15 cellular contexts compared by ENCODE assay signal in the genomic region with DNA sequence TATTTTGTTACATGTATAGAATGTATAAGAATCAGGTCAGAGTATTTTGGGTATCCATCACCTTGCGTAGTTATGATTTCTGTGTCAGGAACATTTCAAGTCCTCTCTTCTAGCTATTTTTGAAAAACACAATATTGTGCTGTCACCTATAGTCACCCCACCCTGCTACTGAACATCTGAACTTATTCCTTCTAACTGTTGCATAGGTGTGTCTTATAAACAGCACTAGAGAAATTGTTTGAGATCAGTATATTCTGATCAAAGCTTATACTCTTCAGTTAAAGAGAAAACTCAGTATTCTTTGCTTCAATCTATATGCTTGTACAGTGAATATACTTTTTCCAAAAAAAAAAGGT.
DNase-seq lines count a peak whose midpoint lies in the region; ATAC-seq and TF ChIP-seq lines count a peak whose summit lies in the region.
"Had no signal": no experiment of that assay in that cellular context is flagged by ENCODE, and none has a peak within 500 bp of the region (broad histone marks: within the 10 kb centered on the region; RNA-seq: fewer than 3 reads in every experiment).

No MANE protein-coding gene starts in this region.

- peaks cover 11% of the 10 kb centered on the region for H3K9me3 ChIP-seq in endodermal cell (ENCODE audit: control insufficient read depth, low read length)
- H3K9me3 ChIP-seq: testis had no signal

- ATAC-seq in activated B cell treated with CpG ODN at 0.5 μM for 24 hours (ENCODE audit: low read depth) = peak; percentile 8
- ATAC-seq in memory B cell (ENCODE audit: low read depth) = peak; percentile 69

- CTCF ChIA-PET in activated B cell treated with CpG ODN at 0.5 μM for 24 hours (lab: Charles Lee) = interaction anchor here (0.6 to 1.4 kb wide), 2 partner anchors 38 to 125 kb away, joined by 3 to 5 read pairs; no protein-coding TSS in a partner anchor

- no peak overlapping the region for H3K9ac ChIP-seq in endodermal cell (ENCODE audit: extremely low read depth, low read length, poor library complexity, severe bottlenecking)
- H3K9ac ChIP-seq: parathyroid adenoma had no signal

- peak overlapping the region; percentile 33 for H3K4me3 Mint-ChIP-seq in activated naive CD4-positive, alpha-beta T cell treated with anti-CD3 and anti-CD28 coated beads, Interleukin-2, amount 50 U/mL, for 24 hours
- H3K4me3 Mint-ChIP-seq in activated B cell treated with CpG ODN at 0.5 μM for 24 hours (peak overlapping the region; percentile 62), memory B cell (no peak overlapping the region), endodermal cell (no peak overlapping the region)

- H3K36me3 Mint-ChIP-seq in activated naive CD4-positive, alpha-beta T cell treated with anti-CD3 and anti-CD28 coated beads, Interleukin-2, amount 50 U/mL, for 24 hours = peaks cover 15% of the 10 kb centered on the region
- H3K36me3 Mint-ChIP-seq in activated B cell treated with CpG ODN at 0.5 μM for 24 hours (ENCODE audit: low read depth) (peaks cover 25% of the 10 kb centered on the region), memory B cell (peaks cover 19% of the 10 kb centered on the region), endodermal cell (ENCODE audit: low read depth) (peaks cover 24% of the 10 kb centered on the region)

- POLR2A ChIA-PET in activated B cell treated with CpG ODN at 0.5 μM for 24 hours (lab: Charles Lee) = interaction anchor here (0.6 to 1.3 kb wide), 3 partner anchors 34 to 874 kb away, joined by 3 to 6 read pairs (median 4); a partner anchor contains a TSS

- 96% methylated on average over 1 of the region's 1 CpG; no CpG with 5 or more reads in 1 of the 2 experiments for WGBS in endodermal cell (ENCODE audit: insufficient coverage in 1 of 2, insufficient read length in 1 of 2), 2 experiments

- TF ChIP-seq CTCF in activated B cell treated with CpG ODN at 0.5 μM for 24 hours (IDR thresholded peaks at IDR 0.05) (no peak), endodermal cell (conservative IDR thresholded peaks at IDR 0.05) (no peak)

- H3K9me3 Mint-ChIP-seq in activated naive CD4-positive, alpha-beta T cell treated with anti-CD3 and anti-CD28 coated beads, Interleukin-2, amount 50 U/mL, for 24 hours = no peaks in the 10 kb centered on the region
- H3K9me3 Mint-ChIP-seq in activated B cell treated with CpG ODN at 0.5 μM for 24 hours (peaks cover 4% of the 10 kb centered on the region), memory B cell (no peaks in the 10 kb centered on the region), endodermal cell (peaks cover 10% of the 10 kb centered on the region)

- DNase-seq in activated naive CD4-positive, alpha-beta T cell (lab: John Stamatoyannopoulos, UW) = no peak
- DNase-seq in activated B cell treated with CpG ODN at 0.5 μM for 24 hours = no peak
- no peak for DNase-seq in memory B cell (ENCODE audit: low spot score in 2 of 2)
- no peak for DNase-seq in RKO (ENCODE audit: low spot score)
- no peak for DNase-seq in central memory CD4-positive, alpha-beta T cell
- no peak for DNase-seq in islet precursor cell
- DNase-seq in endodermal cell = no peak
- DNase-seq: activated CD8-positive, alpha-beta memory T cell treated with anti-CD3 and anti-CD28 coated beads, Interleukin-2, amount 50 U/mL, for 48 hours; DMS79; NCI-H2107; NCI-H774; spleen; testis had no signal

- no peaks in the 10 kb centered on the region for H3K27me3 Mint-ChIP-seq in activated naive CD4-positive, alpha-beta T cell treated with anti-CD3 and anti-CD28 coated beads, Interleukin-2, amount 50 U/mL, for 24 hours
- no peaks in the 10 kb centered on the region for H3K27me3 Mint-ChIP-seq in activated B cell treated with CpG ODN at 0.5 μM for 24 hours
- H3K27me3 Mint-ChIP-seq in memory B cell = no peaks in the 10 kb centered on the region
- no peaks in the 10 kb centered on the region for H3K27me3 Mint-ChIP-seq in endodermal cell (ENCODE audit: insufficient read depth)

- no peak overlapping the region for H3K4me3 ChIP-seq in endodermal cell (ENCODE audit: low read length)
- H3K4me3 ChIP-seq: spleen, testis had no signal

- H3K27ac Mint-ChIP-seq in activated naive CD4-positive, alpha-beta T cell treated with anti-CD3 and anti-CD28 coated beads, Interleukin-2, amount 50 U/mL, for 24 hours = peak overlapping the region; percentile 90
- H3K27ac Mint-ChIP-seq in activated B cell treated with CpG ODN at 0.5 μM for 24 hours = peak overlapping the region; percentile 86
- peak overlapping the region; percentile 90 for H3K27ac Mint-ChIP-seq in memory B cell
- H3K27ac Mint-ChIP-seq in endodermal cell = no peak overlapping the region

- peaks cover 12% of the 10 kb centered on the region for H3K36me3 ChIP-seq in endodermal cell (ENCODE audit: control insufficient read depth, insufficient read depth, low read length)

- no peaks in the 10 kb centered on the region for H3K27me3 ChIP-seq in endodermal cell (ENCODE audit: control insufficient read depth, insufficient read depth, low read length, poor library complexity, severe bottlenecking)
- H3K27me3 ChIP-seq: spleen, testis had no signal

- no peaks in the 10 kb centered on the region for H3K4me1 ChIP-seq in endodermal cell (ENCODE audit: control insufficient read depth, insufficient read depth, low read length)
- H3K4me1 ChIP-seq: parathyroid adenoma, testis had no signal

- no peak overlapping the region for H3K27ac ChIP-seq in endodermal cell (ENCODE audit: low read depth, low read length)
- H3K27ac ChIP-seq: parathyroid adenoma, testis had no signal

- peaks cover 71% of the 10 kb centered on the region for H3K4me1 Mint-ChIP-seq in activated naive CD4-positive, alpha-beta T cell treated with anti-CD3 and anti-CD28 coated beads, Interleukin-2, amount 50 U/mL, for 24 hours
- H3K4me1 Mint-ChIP-seq in activated B cell treated with CpG ODN at 0.5 μM for 24 hours = peaks cover 58% of the 10 kb centered on the region
- H3K4me1 Mint-ChIP-seq in memory B cell = peaks cover 22% of the 10 kb centered on the region
- H3K4me1 Mint-ChIP-seq in endodermal cell = no peaks in the 10 kb centered on the region

- intact Hi-C loops in activated B cell treated with CpG ODN at 0.5 μM for 24 hours (cut with micrococcal nuclease) = loop anchor here (5.0 kb wide), 1 partner anchor 36 kb away; no protein-coding TSS in a partner anchor

Comparison
In these comparisons a context has a peak if more than half of its experiments do, and no peak if none do; other contexts are left out.
1. H3K4me3 Mint-ChIP-seq: peak in activated naive CD4-positive, alpha-beta T cell treated with anti-CD3 and anti-CD28 coated beads, Interleukin-2, amount 50 U/mL, for 24 hours (single experiment) and activated B cell treated with CpG ODN at 0.5 μM for 24 hours (single experiment); none in memory B cell (single experiment) and endodermal cell (single experiment).